ENCODE assay signal across 14 cellular contexts in genomic region chr13:33152389-33152788, GRCh38.
A peak's percentile ranks its signal among the peaks of the same experiment; 100 is the strongest.
DNase-seq lines count a peak whose midpoint lies in the region; ATAC-seq and TF ChIP-seq lines count a peak whose summit lies in the region.
"Had no signal": no experiment of that assay in that cellular context is flagged by ENCODE, and none has a peak within 500 bp of the region (broad histone marks: within the 10 kb centered on the region; RNA-seq: fewer than 3 reads in every experiment).

No MANE protein-coding gene starts in this region.

- H3K4me1 Mint-ChIP-seq in Calu3 (ENCODE audit: low read depth, unreplicated experiment): peaks cover 30% of the 10 kb centered on the region

- H3K27ac ChIP-seq in ascending aorta (peak overlapping the region; percentile 75 to 76), left lung (no peak overlapping the region), stomach smooth muscle (ENCODE audit: low read length) (peak overlapping the region; percentile 8)

- DNase-seq in Calu3 (peak; percentile 1), ascending aorta (ENCODE audit: low spot score in 2 of 2) (no peak), left lung (no peak), GF-D8 (lab: John Stamatoyannopoulos, UW) (no peak), ureter (ENCODE audit: low spot score) (no peak), inferior parietal cortex (ENCODE audit: extremely low spot score) (no peak)
- DNase-seq: AML-193, DMS79 treated with DMSO at 0.1 percent for 48 hours, NCI-H1417, NCI-H2029, NCI-H510A treated with DMSO at 0.1 percent for 48 hours had no signal

- ATAC-seq in left lung (peak; percentile 41), GM19397 (IDR thresholded peaks at IDR 0.05; ENCODE audit: unreplicated experiment) (no peak)
- ATAC-seq: HepG2 had no signal

- H3K27me3 ChIP-seq in ascending aorta: no peaks in the 10 kb centered on the region
- no peaks in the 10 kb centered on the region for H3K27me3 ChIP-seq in left lung
- no peaks in the 10 kb centered on the region for H3K27me3 ChIP-seq in stomach smooth muscle (ENCODE audit: control insufficient read depth in 1 of 2, insufficient read depth in 2 of 2, low read length in 2 of 2)

- no peaks in the 10 kb centered on the region for H3K9me3 Mint-ChIP-seq in Calu3 (ENCODE audit: low read depth, unreplicated experiment)

- peaks cover 0 to 12% of the 10 kb centered on the region in 2 donors for H3K4me1 ChIP-seq in ascending aorta
- H3K4me1 ChIP-seq in left lung: peaks cover 0 to 6% of the 10 kb centered on the region in 2 donors
- H3K4me1 ChIP-seq in stomach smooth muscle (ENCODE audit: control insufficient read depth, insufficient read depth, low read length): peaks cover 6% of the 10 kb centered on the region

- BruUV-seq in Calu3 (replicated peaks; lab: Mats Ljungman, UMichigan): no TSS peak

- TF ChIP-seq CTCF in Calu3 (IDR thresholded peaks at IDR 0.05; ENCODE audit: unreplicated experiment): no peak
- TF ChIP-seq CTCF in ascending aorta (IDR thresholded peaks at IDR 0.05): no peak
- no peak for TF ChIP-seq CTCF in left lung (IDR thresholded peaks at IDR 0.05)

- H3K27ac Mint-ChIP-seq in Calu3 (ENCODE audit: unreplicated experiment): no peak overlapping the region

- H3K36me3 ChIP-seq in ascending aorta: no peaks in the 10 kb centered on the region
- peaks cover 0 to 5% of the 10 kb centered on the region in 2 donors for H3K36me3 ChIP-seq in left lung
- H3K36me3 ChIP-seq in stomach smooth muscle (ENCODE audit: control insufficient read depth in 2 of 2, insufficient read depth in 2 of 2, low read length in 2 of 2): peaks cover 9 to 17% of the 10 kb centered on the region in 2 donors

- H3K4me3 Mint-ChIP-seq in Calu3 (ENCODE audit: low read depth, unreplicated experiment): no peak overlapping the region

- no peaks in the 10 kb centered on the region for H3K36me3 Mint-ChIP-seq in Calu3 (ENCODE audit: insufficient read depth, unreplicated experiment)

- intact Hi-C loops in Calu3 (cut with micrococcal nuclease; ENCODE audit: unreplicated experiment) (no loop called here), ascending aorta (cut with DNase I) (loop anchor here (2.0 kb wide), 1 partner anchor 42 kb away; no protein-coding TSS in a partner anchor), left lung (cut with DNase I) (no loop called here)

- CTCF ChIA-PET in Calu3 (lab: Charles Lee): interaction anchor here (0.7 kb wide), 1 partner anchor 135 kb away, joined by 4 read pairs; no protein-coding TSS in a partner anchor

- no peak overlapping the region for H3K9ac ChIP-seq in stomach smooth muscle (ENCODE audit: low read length in 2 of 2)

- no peaks in the 10 kb centered on the region for H3K27me3 Mint-ChIP-seq in Calu3 (ENCODE audit: unreplicated experiment)

- H3K4me3 ChIP-seq in ascending aorta (no peak overlapping the region), left lung (no peak overlapping the region), stomach smooth muscle (ENCODE audit: low read length in 2 of 2) (no peak overlapping the region)

- H3K9me3 ChIP-seq in ascending aorta (no peaks in the 10 kb centered on the region), left lung (no peaks in the 10 kb centered on the region), stomach smooth muscle (ENCODE audit: control insufficient read depth in 2 of 2, low read length in 2 of 2) (no peaks in the 10 kb centered on the region)

Comparison
In these comparisons a context has a peak if more than half of its experiments do, and no peak if none do; other contexts are left out.
1. H3K27ac ChIP-seq: peak in ascending aorta (2 of 2) and stomach smooth muscle (single experiment); none in left lung (0 of 2).